1 cellular context compared by ENCODE assay signal in the genomic region with DNA sequence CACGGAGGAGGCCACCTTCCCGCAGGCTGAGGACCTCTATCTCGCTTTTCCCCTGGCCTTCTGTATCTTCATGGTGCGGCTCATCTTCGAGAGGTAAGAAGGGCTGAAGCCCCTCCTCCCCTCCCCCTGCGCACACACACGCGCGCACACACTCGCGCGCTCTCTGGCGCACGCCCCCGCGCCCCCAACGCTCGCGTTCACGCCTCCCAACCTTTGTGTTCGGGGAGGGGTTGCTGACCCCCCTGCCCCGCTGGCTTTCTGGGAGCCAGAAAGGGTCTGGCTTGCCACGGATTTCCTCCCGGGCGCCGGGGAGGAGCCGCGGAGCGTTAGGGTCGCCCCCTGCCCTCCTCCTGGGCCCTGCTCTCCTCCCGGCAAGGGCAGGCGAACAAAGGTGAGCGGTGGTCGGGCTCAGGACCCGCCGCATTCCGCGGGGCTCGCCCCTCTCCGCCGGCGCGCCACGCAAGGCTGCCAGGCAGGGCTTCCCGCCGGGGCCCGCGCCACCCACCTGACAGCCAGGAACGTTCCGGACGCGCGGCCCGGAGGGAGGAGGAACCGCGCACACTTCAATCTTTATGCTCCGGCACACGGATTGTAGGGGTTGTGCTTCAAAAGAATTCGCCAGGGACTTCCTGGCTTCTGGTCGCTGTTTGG.
TF ChIP-seq lines count a peak whose summit lies in the region.

No MANE protein-coding gene starts in this region.

TF ChIP-seq in HEK293, 187 proteins besides CTCF, POLR2A, EP300 and RAD21 (continued from another document):
- TF ChIP-seq ZNF335 (tag by site-specific recombination; conservative IDR thresholded peaks at IDR 0.05), result peak; percentile 59
- TF ChIP-seq GLIS1 (tag by site-specific recombination; IDR thresholded peaks at IDR 0.05), result no peak
- peak; percentile 46; the same call in 1 of the 2 replicates for TF ChIP-seq ZFHX2 (tag by site-specific recombination; conservative IDR thresholded peaks at IDR 0.05)
- TF ChIP-seq SP2 (tag by site-specific recombination; IDR thresholded peaks at IDR 0.05), result peak; percentile 17; the same call in 1 of the 2 replicates
- TF ChIP-seq ZNF843 (tag by site-specific recombination; IDR thresholded peaks at IDR 0.05), result no peak
- no peak for TF ChIP-seq ZNF776 (tag by site-specific recombination; IDR thresholded peaks at IDR 0.05; ENCODE audit: borderline replicate concordance)
- TF ChIP-seq, protein P1, sequence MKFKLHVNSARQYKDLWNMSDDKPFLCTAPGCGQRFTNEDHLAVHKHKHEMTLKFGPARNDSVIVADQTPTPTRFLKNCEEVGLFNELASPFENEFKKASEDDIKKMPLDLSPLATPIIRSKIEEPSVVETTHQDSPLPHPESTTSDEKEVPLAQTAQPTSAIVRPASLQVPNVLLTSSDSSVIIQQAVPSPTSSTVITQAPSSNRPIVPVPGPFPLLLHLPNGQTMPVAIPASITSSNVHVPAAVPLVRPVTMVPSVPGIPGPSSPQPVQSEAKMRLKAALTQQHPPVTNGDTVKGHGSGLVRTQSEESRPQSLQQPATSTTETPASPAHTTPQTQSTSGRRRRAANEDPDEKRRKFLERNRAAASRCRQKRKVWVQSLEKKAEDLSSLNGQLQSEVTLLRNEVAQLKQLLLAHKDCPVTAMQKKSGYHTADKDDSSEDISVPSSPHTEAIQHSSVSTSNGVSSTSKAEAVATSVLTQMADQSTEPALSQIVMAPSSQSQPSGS (tag by site-specific recombination; IDR thresholded peaks at IDR 0.05; ENCODE audit: low read depth), result no peak
- TF ChIP-seq KLF7 (tag by site-specific recombination; IDR thresholded peaks at IDR 0.05; ENCODE audit: borderline replicate concordance), result no peak
- peak; percentile 27; the same call in 1 of the 2 replicates for TF ChIP-seq SP3 (tag by site-specific recombination; IDR thresholded peaks at IDR 0.05)
- no peak for TF ChIP-seq TCF7L2 (IDR thresholded peaks at IDR 0.05; ENCODE audit: borderline replicate concordance, low read depth, low read length)
- TF ChIP-seq, protein P2, sequence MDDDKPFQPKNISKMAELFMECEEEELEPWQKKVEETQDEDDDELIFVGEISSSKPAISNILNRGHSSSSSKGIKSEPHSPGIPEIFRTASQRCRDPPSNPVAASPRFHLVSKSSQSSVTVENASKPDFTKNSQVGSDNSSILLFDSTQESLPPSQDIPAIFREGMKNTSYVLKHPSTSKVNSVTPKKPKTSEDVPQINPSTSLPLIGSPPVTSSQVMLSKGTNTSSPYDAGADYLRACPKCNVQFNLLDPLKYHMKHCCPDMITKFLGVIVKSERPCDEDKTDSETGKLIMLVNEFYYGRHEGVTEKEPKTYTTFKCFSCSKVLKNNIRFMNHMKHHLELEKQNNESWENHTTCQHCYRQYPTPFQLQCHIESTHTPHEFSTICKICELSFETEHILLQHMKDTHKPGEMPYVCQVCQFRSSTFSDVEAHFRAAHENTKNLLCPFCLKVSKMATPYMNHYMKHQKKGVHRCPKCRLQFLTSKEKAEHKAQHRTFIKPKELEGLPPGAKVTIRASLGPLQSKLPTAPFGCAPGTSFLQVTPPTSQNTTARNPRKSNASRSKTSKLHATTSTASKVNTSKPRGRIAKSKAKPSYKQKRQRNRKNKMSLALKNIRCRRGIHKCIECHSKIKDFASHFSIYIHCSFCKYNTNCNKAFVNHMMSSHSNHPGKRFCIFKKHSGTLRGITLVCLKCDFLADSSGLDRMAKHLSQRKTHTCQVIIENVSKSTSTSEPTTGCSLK (tag by site-specific recombination; IDR thresholded peaks at IDR 0.05), result no peak
- TF ChIP-seq, protein P3, sequence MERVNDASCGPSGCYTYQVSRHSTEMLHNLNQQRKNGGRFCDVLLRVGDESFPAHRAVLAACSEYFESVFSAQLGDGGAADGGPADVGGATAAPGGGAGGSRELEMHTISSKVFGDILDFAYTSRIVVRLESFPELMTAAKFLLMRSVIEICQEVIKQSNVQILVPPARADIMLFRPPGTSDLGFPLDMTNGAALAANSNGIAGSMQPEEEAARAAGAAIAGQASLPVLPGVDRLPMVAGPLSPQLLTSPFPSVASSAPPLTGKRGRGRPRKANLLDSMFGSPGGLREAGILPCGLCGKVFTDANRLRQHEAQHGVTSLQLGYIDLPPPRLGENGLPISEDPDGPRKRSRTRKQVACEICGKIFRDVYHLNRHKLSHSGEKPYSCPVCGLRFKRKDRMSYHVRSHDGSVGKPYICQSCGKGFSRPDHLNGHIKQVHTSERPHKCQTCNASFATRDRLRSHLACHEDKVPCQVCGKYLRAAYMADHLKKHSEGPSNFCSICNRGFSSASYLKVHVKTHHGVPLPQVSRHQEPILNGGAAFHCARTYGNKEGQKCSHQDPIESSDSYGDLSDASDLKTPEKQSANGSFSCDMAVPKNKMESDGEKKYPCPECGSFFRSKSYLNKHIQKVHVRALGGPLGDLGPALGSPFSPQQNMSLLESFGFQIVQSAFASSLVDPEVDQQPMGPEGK (tag by site-specific recombination; IDR thresholded peaks at IDR 0.05), result peak; percentile 67
- TF ChIP-seq ZNF341 (tag by site-specific recombination; IDR thresholded peaks at IDR 0.05; ENCODE audit: low read depth), result peak; percentile 72
- TF ChIP-seq, protein P4, sequence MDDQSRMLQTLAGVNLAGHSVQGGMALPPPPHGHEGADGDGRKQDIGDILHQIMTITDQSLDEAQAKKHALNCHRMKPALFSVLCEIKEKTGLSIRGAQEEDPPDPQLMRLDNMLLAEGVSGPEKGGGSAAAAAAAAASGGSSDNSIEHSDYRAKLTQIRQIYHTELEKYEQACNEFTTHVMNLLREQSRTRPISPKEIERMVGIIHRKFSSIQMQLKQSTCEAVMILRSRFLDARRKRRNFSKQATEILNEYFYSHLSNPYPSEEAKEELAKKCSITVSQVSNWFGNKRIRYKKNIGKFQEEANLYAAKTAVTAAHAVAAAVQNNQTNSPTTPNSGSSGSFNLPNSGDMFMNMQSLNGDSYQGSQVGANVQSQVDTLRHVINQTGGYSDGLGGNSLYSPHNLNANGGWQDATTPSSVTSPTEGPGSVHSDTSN (CRISPR knock-in tag; IDR thresholded peaks at IDR 0.05), result peak; percentile 43; the same call in 1 of the 2 replicates
- TF ChIP-seq KLF16 (tag by site-specific recombination; IDR thresholded peaks at IDR 0.05), result peak; percentile 46; the same call in 1 of the 2 replicates
- no peak for TF ChIP-seq ZNF138 (tag by site-specific recombination; IDR thresholded peaks at IDR 0.05; ENCODE audit: borderline replicate concordance)
- peak; percentile 52; the same call in 1 of the 2 replicates for TF ChIP-seq KLF9 (tag by site-specific recombination; IDR thresholded peaks at IDR 0.05; ENCODE audit: low read depth)
- TF ChIP-seq GLIS2 (tag by site-specific recombination; IDR thresholded peaks at IDR 0.05), result peak; percentile 47
- no peak for TF ChIP-seq ZNF112 (tag by site-specific recombination; IDR thresholded peaks at IDR 0.05)
- TF ChIP-seq, protein P5, sequence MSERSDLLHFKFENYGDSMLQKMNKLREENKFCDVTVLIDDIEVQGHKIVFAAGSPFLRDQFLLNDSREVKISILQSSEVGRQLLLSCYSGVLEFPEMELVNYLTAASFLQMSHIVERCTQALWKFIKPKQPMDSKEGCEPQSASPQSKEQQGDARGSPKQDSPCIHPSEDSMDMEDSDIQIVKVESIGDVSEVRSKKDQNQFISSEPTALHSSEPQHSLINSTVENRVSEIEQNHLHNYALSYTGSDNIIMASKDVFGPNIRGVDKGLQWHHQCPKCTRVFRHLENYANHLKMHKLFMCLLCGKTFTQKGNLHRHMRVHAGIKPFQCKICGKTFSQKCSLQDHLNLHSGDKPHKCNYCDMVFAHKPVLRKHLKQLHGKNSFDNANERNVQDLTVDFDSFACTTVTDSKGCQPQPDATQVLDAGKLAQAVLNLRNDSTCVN (tag by site-specific recombination; optimal IDR thresholded peaks at IDR 0.05), result peak; percentile 95
- TF ChIP-seq ZBTB8A (tag by site-specific recombination; IDR thresholded peaks at IDR 0.05), result 0 out of 2 replicates have a peak, but pooled peaks have one; percentile 36
